In genomic region chr3:110016235-110016634, GRCh38 we compare ENCODE assay signal across 19 cellular contexts.
DNase-seq lines count a peak whose midpoint lies in the region; ATAC-seq and TF ChIP-seq lines count a peak whose summit lies in the region.
"Had no signal": no experiment of that assay in that cellular context is flagged by ENCODE, and none has a peak within 500 bp of the region (broad histone marks: within the 10 kb centered on the region; RNA-seq: fewer than 3 reads in every experiment).

No MANE protein-coding gene starts in this region.

- no peaks in the 10 kb centered on the region for H3K9me3 Mint-ChIP-seq in nephron progenitor cell

- H3K4me3 Mint-ChIP-seq in nephron progenitor cell, result no peak overlapping the region
- H3K4me3 Mint-ChIP-seq: B cell; dendritic cell treated with granulocyte-macrophage colony-stimulating factor and Interleukin-4, amounts not matched to agents 40 ng/mL and 50 ng/mL, for 4 days had no signal

- intact Hi-C loops in left lung (cut with DNase I), result no loop called here

- ATAC-seq in HG03432 (IDR thresholded peaks at IDR 0.05; ENCODE audit: unreplicated experiment), result peak; percentile 45
- peak; percentile 53 for ATAC-seq in left lung
- peak; percentile 36 for ATAC-seq in thoracic aorta (ENCODE audit: insufficient number of reproducible peaks, low FRiP score, low read depth)
- ATAC-seq in GM19035 (IDR thresholded peaks at IDR 0.05; ENCODE audit: unreplicated experiment), result no peak
- ATAC-seq: esophagus mucosa, Panc1 had no signal

- no peaks in the 10 kb centered on the region for H3K36me3 Mint-ChIP-seq in nephron progenitor cell (ENCODE audit: low read depth)

- TF ChIP-seq CTCF in left lung (IDR thresholded peaks at IDR 0.05), result no peak
- no peak for TF ChIP-seq CTCF in thoracic aorta (IDR thresholded peaks at IDR 0.05)
- no peak for TF ChIP-seq CTCF in nephron progenitor cell (IDR thresholded peaks at IDR 0.05)

- peaks cover 0 to 5% of the 10 kb centered on the region in 2 donors for H3K9me3 ChIP-seq in left lung
- H3K9me3 ChIP-seq in thoracic aorta, result no peaks in the 10 kb centered on the region
- H3K9me3 ChIP-seq: ascending aorta had no signal

- H3K36me3 ChIP-seq in left lung (no peaks in the 10 kb centered on the region), thoracic aorta (no peaks in the 10 kb centered on the region)
- H3K36me3 ChIP-seq: ascending aorta had no signal

- H3K27me3 ChIP-seq in left lung, result no peaks in the 10 kb centered on the region
- no peaks in the 10 kb centered on the region for H3K27me3 ChIP-seq in thoracic aorta (replicated peaks; ENCODE audit: insufficient read depth)
- H3K27me3 ChIP-seq: ascending aorta had no signal

- no peak overlapping the region for H3K4me3 ChIP-seq in left lung
- H3K4me3 ChIP-seq in thoracic aorta, result peak overlapping the region; percentile 50

- no peaks in the 10 kb centered on the region for H3K27me3 Mint-ChIP-seq in nephron progenitor cell (ENCODE audit: low read depth, poor library complexity)
- H3K27me3 Mint-ChIP-seq: B cell; dendritic cell treated with granulocyte-macrophage colony-stimulating factor and Interleukin-4, amounts not matched to agents 40 ng/mL and 50 ng/mL, for 4 days had no signal

- peak; percentile 53 for DNase-seq in astrocyte of the hippocampus (ENCODE audit: low read depth, low spot score)
- DNase-seq in left lung, result no peak
- DNase-seq in thoracic aorta (ENCODE audit: low spot score), result no peak
- no peak for DNase-seq in nephron progenitor cell
- DNase-seq in NOMO-1 treated with dmso at 0.1 percent for 144 hours (lab: John Stamatoyannopoulos, UW; ENCODE audit: unreplicated experiment), result no peak
- DNase-seq: activated CD4-positive, alpha-beta T cell treated with anti-CD3 and anti-CD28 coated beads for 4 hours; activated CD8-positive, alpha-beta memory T cell treated with anti-CD3 and anti-CD28 coated beads, Interleukin-2, amount 50 U/mL, for 48 hours; glutamatergic neuron; KG1; NCI-H1105 treated with DMSO at 0.1 percent for 48 hours; NCI-H69; stimulated activated CD4-positive, alpha-beta T cell treated with anti-CD3 and anti-CD28 coated beads, Interleukin-4, amount 100 ng/mL, for 24 hours had no signal

- no peak overlapping the region for H3K27ac Mint-ChIP-seq in nephron progenitor cell
- H3K27ac Mint-ChIP-seq: B cell; dendritic cell treated with granulocyte-macrophage colony-stimulating factor and Interleukin-4, amounts not matched to agents 40 ng/mL and 50 ng/mL, for 4 days had no signal

- H3K4me1 Mint-ChIP-seq in nephron progenitor cell, result no peaks in the 10 kb centered on the region
- H3K4me1 Mint-ChIP-seq: B cell had no signal

- H3K27ac ChIP-seq in left lung (no peak overlapping the region), thoracic aorta (no peak overlapping the region)
- H3K27ac ChIP-seq: ascending aorta had no signal

- H3K4me1 ChIP-seq in left lung, result no peaks in the 10 kb centered on the region
- H3K4me1 ChIP-seq in thoracic aorta (ENCODE audit: control insufficient read depth in 1 of 2, low read depth in 2 of 2), result peaks cover 5 to 7% of the 10 kb centered on the region in 2 donors
- H3K4me1 ChIP-seq: ascending aorta had no signal
